18 cellular contexts compared by ENCODE assay signal in the genomic region with DNA sequence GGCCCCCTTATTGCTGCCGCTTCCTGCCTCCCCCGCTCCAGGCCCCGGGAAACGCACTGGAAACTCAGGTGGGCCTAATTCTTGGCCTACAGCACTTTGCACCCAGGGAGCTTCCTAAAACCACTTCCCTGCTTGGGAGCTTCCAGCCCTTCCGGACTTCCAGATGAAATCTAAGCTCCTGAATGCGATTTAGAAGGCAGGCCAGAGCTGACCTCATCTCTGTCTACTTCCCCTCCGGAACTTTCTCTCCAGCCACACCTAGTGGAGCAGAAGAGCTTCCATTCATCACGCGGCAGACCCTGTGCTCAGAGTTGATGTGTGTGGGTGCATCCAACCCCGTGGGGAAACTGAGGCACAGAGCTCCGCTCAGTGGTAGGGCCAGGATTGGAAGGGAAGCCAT.
DNase-seq lines count a peak whose midpoint lies in the region; ATAC-seq and TF ChIP-seq lines count a peak whose summit lies in the region.
"Had no signal": no experiment of that assay in that cellular context is flagged by ENCODE, and none has a peak within 500 bp of the region (broad histone marks: within the 10 kb centered on the region; RNA-seq: fewer than 3 reads in every experiment).

No MANE protein-coding gene starts in this region.

- peaks cover under 1% of the 10 kb centered on the region for H3K36me3 Mint-ChIP-seq in brain

- H3K4me1 ChIP-seq in left ventricle myocardium inferior, result peaks cover 11% of the 10 kb centered on the region
- no peaks in the 10 kb centered on the region for H3K4me1 ChIP-seq in rectal smooth muscle tissue (ENCODE audit: control insufficient read depth, insufficient read depth, low read length)

- ATAC-seq in HG02763 (IDR thresholded peaks at IDR 0.05; ENCODE audit: unreplicated experiment) (no peak), esophagus mucosa (no peak)

- DNase-seq in AG10803 (ENCODE audit: low read depth), result peak; percentile 29
- DNase-seq in left ventricle myocardium inferior, result no peak
- DNase-seq in activated CD4-positive, CD25-positive, alpha-beta regulatory T cell (lab: John Stamatoyannopoulos, UW), result no peak
- DNase-seq in effector CD4-positive, alpha-beta T cell, result no peak
- DNase-seq: C1 segment of cervical spinal cord, DND-41, GF-D8, HFFc6, KG1, NCI-H1436, NCI-H2029, NCI-H2171, NCI-H748 treated with DMSO at 0.1 percent for 48 hours, RPMI8226 had no signal

- H3K9me3 ChIP-seq in left ventricle myocardium inferior (replicated peaks), result no peaks in the 10 kb centered on the region

- H3K4me3 ChIP-seq in AG10803 (ENCODE audit: low read length), result no peak overlapping the region
- no peak overlapping the region for H3K4me3 ChIP-seq in left ventricle myocardium inferior
- H3K4me3 ChIP-seq in rectal smooth muscle tissue (ENCODE audit: low read length), result no peak overlapping the region

- H3K36me3 ChIP-seq in left ventricle myocardium inferior (no peaks in the 10 kb centered on the region), rectal smooth muscle tissue (ENCODE audit: control insufficient read depth, insufficient read depth, low read length) (no peaks in the 10 kb centered on the region)

- H3K4me1 Mint-ChIP-seq in brain, result peaks cover 86% of the 10 kb centered on the region

- H3K4me3 Mint-ChIP-seq in brain, result no peak overlapping the region
- H3K4me3 Mint-ChIP-seq: HFFc6 had no signal

- H3K27ac ChIP-seq in left ventricle myocardium inferior (replicated peaks) (peak overlapping the region; percentile 46), rectal smooth muscle tissue (ENCODE audit: low read depth, low read length) (peak overlapping the region; percentile 31)

- intact Hi-C loops in left ventricle myocardium inferior (cut with micrococcal nuclease), result no loop called here

- no peak for TF ChIP-seq CTCF in AG10803 (conservative IDR thresholded peaks at IDR 0.05; ENCODE audit: low read length)
- no peak for TF ChIP-seq CTCF in brain (conservative IDR thresholded peaks at IDR 0.05)
- no peak for TF ChIP-seq CTCF in left ventricle myocardium inferior (IDR thresholded peaks at IDR 0.05; ENCODE audit: borderline replicate concordance)

- peak overlapping the region in 3 of 5 experiments; percentile 35 to 69 (median 49) for H3K27ac Mint-ChIP-seq in brain
- H3K27ac Mint-ChIP-seq: HFFc6 had no signal

- H3K9me3 Mint-ChIP-seq in brain, result peaks cover 0 to 9% (median 2%) of the 10 kb centered on the region in 5 experiments
- H3K9me3 Mint-ChIP-seq: HFFc6 had no signal

- H3K27me3 ChIP-seq in left ventricle myocardium inferior (ENCODE audit: low read depth), result no peaks in the 10 kb centered on the region
- no peaks in the 10 kb centered on the region for H3K27me3 ChIP-seq in rectal smooth muscle tissue (ENCODE audit: control insufficient read depth, insufficient read depth, low read length)

- H3K27me3 Mint-ChIP-seq in brain, result peaks cover 11% of the 10 kb centered on the region

- H3K9ac ChIP-seq in rectal smooth muscle tissue (ENCODE audit: low read length), result no peak overlapping the region
